Comparison of ENCODE assay signal across 19 cellular contexts in the genomic region with DNA sequence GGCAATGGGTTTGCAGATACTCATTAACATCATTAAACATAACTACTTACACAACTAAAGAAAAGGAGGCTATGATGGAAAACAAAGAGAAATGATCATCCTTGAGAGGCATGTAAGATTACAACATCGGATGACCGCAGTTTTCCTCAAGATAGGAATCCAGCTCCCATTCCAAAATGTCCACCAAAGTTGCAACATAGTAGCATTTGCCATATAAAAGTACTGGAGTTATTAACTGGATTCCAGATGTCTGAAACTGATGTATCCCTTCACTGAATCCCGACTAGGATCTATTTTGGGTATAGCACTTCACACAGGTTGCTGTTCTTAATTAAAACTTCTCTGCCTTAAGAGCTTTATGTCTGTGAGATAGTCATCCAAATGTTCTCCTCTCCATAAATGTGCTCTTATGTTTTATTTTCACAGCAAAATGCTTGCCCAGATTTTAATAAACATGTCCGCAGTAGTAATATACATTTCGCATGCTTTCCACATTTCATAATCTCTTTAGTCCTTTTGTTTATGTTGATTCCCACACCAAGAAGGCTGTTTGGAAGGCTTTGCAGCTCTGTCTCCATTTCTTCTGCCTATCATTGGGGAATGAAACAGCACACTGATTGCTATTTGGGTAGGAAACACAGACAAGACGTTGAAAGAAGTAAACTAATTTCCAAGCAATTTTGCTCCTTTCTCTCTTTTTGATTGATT.
DNase-seq lines count a peak whose midpoint lies in the region; ATAC-seq and TF ChIP-seq lines count a peak whose summit lies in the region.
"Had no signal": no experiment of that assay in that cellular context is flagged by ENCODE, and none has a peak within 500 bp of the region (broad histone marks: within the 10 kb centered on the region; RNA-seq: fewer than 3 reads in every experiment).

No MANE protein-coding gene starts in this region.

- no peak for TF ChIP-seq CTCF in right atrium auricular region (IDR thresholded peaks at IDR 0.05)

- ATAC-seq in Right ventricle myocardium inferior, result peak; percentile 64
- peak; percentile 68 for ATAC-seq in aorta (ENCODE audit: low FRiP score)
- ATAC-seq: activated CD8-positive, alpha-beta T cell treated with anti-CD3 and anti-CD28 coated beads, Interleukin-2, amount 10 ng/mL, durations not matched to agents 7 days and 5 days; natural killer cell treated with Interleukin-12 subunit alpha and Interleukin-12 subunit beta and Interleukin-15 and Interleukin-18, amount 100 ng/mL, for 72 hours had no signal

- POLR2A ChIA-PET in HEK293T (lab: Yijun Ruan, JAX), result no interaction called here

- no peak overlapping the region for H3K27ac ChIP-seq in right atrium auricular region
- no peak overlapping the region for H3K27ac ChIP-seq in aorta (ENCODE audit: low read depth in 1 of 2, low read length in 2 of 2)
- H3K27ac ChIP-seq: coronary artery, lower lobe of right lung, thyroid gland had no signal

- DNase-seq in Right ventricle myocardium inferior (ENCODE audit: missing footprints), result no peak
- no peak for DNase-seq in right atrium auricular region (ENCODE audit: low spot score)
- peak; percentile 35 for DNase-seq in epidermal melanocyte (ENCODE audit: insufficient read length, low spot score)
- peak; percentile 42 for DNase-seq in iris pigment epithelial cell (ENCODE audit: low read depth)
- no peak for DNase-seq in aorta
- DNase-seq in kidney glomerular epithelial cell (lab: John Stamatoyannopoulos, UW), result no peak
- no peak for DNase-seq in HEK293T (ENCODE audit: extremely low spot score)
- DNase-seq in cerebellar cortex (ENCODE audit: low spot score), result no peak
- DNase-seq: 8988T; activated CD8-positive, alpha-beta T cell treated with anti-CD3 and anti-CD28 coated beads, Interleukin-2, amount 10 ng/mL, durations not matched to agents 7 days and 5 days; amygdala; CD8-positive, alpha-beta memory T cell; H7; lower lobe of right lung; NCI-H2081; stimulated activated CD4-positive, alpha-beta T cell treated with anti-CD3 and anti-CD28 coated beads, Interleukin-1b, Interleukin-23, amount 100 ng/mL, for 48 hours; thyroid gland had no signal

- H3K4me3 ChIP-seq in right atrium auricular region (no peak overlapping the region), aorta (ENCODE audit: low read length in 2 of 2) (no peak overlapping the region)
- H3K4me3 ChIP-seq: coronary artery, lower lobe of right lung, thyroid gland had no signal

- H3K36me3 ChIP-seq in right atrium auricular region (no peaks in the 10 kb centered on the region), aorta (ENCODE audit: control insufficient read depth in 1 of 2, insufficient read depth in 2 of 2, low read length in 1 of 2) (no peaks in the 10 kb centered on the region)
- H3K36me3 ChIP-seq: lower lobe of right lung, thyroid gland had no signal

- H3K4me1 ChIP-seq in right atrium auricular region (no peaks in the 10 kb centered on the region), aorta (ENCODE audit: control insufficient read depth in 1 of 2, insufficient read depth in 2 of 2, low read length in 2 of 2) (no peaks in the 10 kb centered on the region)
- H3K4me1 ChIP-seq: lower lobe of right lung, thyroid gland had no signal

- CTCF ChIA-PET in HEK293T (lab: Yijun Ruan, JAX), result no interaction called here

- H3K9me3 ChIP-seq in right atrium auricular region (no peaks in the 10 kb centered on the region), aorta (ENCODE audit: control insufficient read depth, low read length) (no peaks in the 10 kb centered on the region)
- H3K9me3 ChIP-seq: lower lobe of right lung, thyroid gland had no signal

- intact Hi-C loops in Right ventricle myocardium inferior (cut with DNase I), result no loop called here
- intact Hi-C loops in aorta (cut with DNase I), result no loop called here

- WGBS in aorta, 2 donors, result 68 to 81% methylated on average over 6 of the region's 6 CpGs

- no peaks in the 10 kb centered on the region for H3K27me3 ChIP-seq in right atrium auricular region
- H3K27me3 ChIP-seq in aorta (ENCODE audit: control insufficient read depth in 1 of 2, insufficient read depth in 2 of 2, low read length in 1 of 2), result no peaks in the 10 kb centered on the region
- H3K27me3 ChIP-seq: thyroid gland had no signal

TF ChIP-seq in HEK293T, 16 proteins besides CTCF, POLR2A, EP300 and RAD21:
- TF ChIP-seq LEF1 (IDR thresholded peaks at IDR 0.05; ENCODE audit: borderline replicate concordance) (no peak), ARNT (IDR thresholded peaks at IDR 0.05) (no peak), CTBP1 (IDR thresholded peaks at IDR 0.05; ENCODE audit: borderline replicate concordance) (no peak), L3MBTL2 (conservative IDR thresholded peaks at IDR 0.05) (no peak), HDGF (IDR thresholded peaks at IDR 0.05; ENCODE audit: borderline replicate concordance) (no peak), ZNF384 (IDR thresholded peaks at IDR 0.05) (no peak), BHLHE40 (IDR thresholded peaks at IDR 0.05; ENCODE audit: borderline replicate concordance) (no peak), FOXM1 (IDR thresholded peaks at IDR 0.05; ENCODE audit: borderline replicate concordance) (no peak), TARDBP (IDR thresholded peaks at IDR 0.05) (no peak), SP1 (IDR thresholded peaks at IDR 0.05) (no peak), NFRKB (IDR thresholded peaks at IDR 0.05) (no peak), SUZ12 (IDR thresholded peaks at IDR 0.05) (no peak), ELF4 (IDR thresholded peaks at IDR 0.05) (no peak), FOXA1 (IDR thresholded peaks at IDR 0.05) (no peak), FOXK2 (IDR thresholded peaks at IDR 0.05) (no peak)
- TF ChIP-seq, protein P1, sequence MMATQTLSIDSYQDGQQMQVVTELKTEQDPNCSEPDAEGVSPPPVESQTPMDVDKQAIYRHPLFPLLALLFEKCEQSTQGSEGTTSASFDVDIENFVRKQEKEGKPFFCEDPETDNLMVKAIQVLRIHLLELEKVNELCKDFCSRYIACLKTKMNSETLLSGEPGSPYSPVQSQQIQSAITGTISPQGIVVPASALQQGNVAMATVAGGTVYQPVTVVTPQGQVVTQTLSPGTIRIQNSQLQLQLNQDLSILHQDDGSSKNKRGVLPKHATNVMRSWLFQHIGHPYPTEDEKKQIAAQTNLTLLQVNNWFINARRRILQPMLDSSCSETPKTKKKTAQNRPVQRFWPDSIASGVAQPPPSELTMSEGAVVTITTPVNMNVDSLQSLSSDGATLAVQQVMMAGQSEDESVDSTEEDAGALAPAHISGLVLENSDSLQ (IDR thresholded peaks at IDR 0.05), result no peak

Comparison
In these comparisons a context has a peak if more than half of its experiments do, and no peak if none do; other contexts are left out.
1. DNase-seq: peak in epidermal melanocyte (single experiment) and iris pigment epithelial cell (single experiment); none in Right ventricle myocardium inferior (single experiment), right atrium auricular region (single experiment), aorta (0 of 2), kidney glomerular epithelial cell (single experiment), HEK293T (single experiment) and cerebellar cortex (single experiment).